In genomic region chr22:26593763-26594162, GRCh38 we compare ENCODE assay signal across 1 cellular context.
TF ChIP-seq lines count a peak whose summit lies in the region.

No MANE protein-coding gene starts in this region.

TF ChIP-seq in K562, 482 proteins besides CTCF, POLR2A, EP300 and RAD21:
- TF ChIP-seq TCF15 (CRISPR knock-in tag; IDR thresholded peaks at IDR 0.05) (no peak), ZNF79 (CRISPR knock-in tag; IDR thresholded peaks at IDR 0.05; ENCODE audit: low read depth) (no peak), ZNF639 (CRISPR knock-in tag; conservative IDR thresholded peaks at IDR 0.05 in 1 of 2, IDR thresholded peaks at IDR 0.05 in 1 of 2) (no peak), MAFG (tag; conservative IDR thresholded peaks at IDR 0.05) (no peak), FUS (optimal IDR thresholded peaks at IDR 0.05; ENCODE audit: low read depth, low read length) (no peak), HMBOX1 (IDR thresholded peaks at IDR 0.05) (no peak), MLLT1 (IDR thresholded peaks at IDR 0.05) (no peak), TAF7 (tag; IDR thresholded peaks at IDR 0.05) (no peak), PBX2 (CRISPR knock-in tag; IDR thresholded peaks at IDR 0.05; ENCODE audit: low read depth) (no peak), PBX2 (tag; conservative IDR thresholded peaks at IDR 0.05; ENCODE audit: low read depth) (no peak), RBM25 (IDR thresholded peaks at IDR 0.05; ENCODE audit: low read depth, low read length, severe bottlenecking) (peak; percentile 89), THAP12 (CRISPR knock-in tag; IDR thresholded peaks at IDR 0.05) (no peak), ADNP (tag; IDR thresholded peaks at IDR 0.05) (0 out of 2 replicates have a peak, but pooled peaks have one; percentile 28), GATAD2A (IDR thresholded peaks at IDR 0.05) (no peak), BCOR (IDR thresholded peaks at IDR 0.05) (peak; percentile 54; the same call in 1 of the 2 replicates), MTA3 (IDR thresholded peaks at IDR 0.05; ENCODE audit: borderline replicate concordance) (no peak), SRSF3 (IDR thresholded peaks at IDR 0.05; ENCODE audit: insufficient read depth, low read length) (no peak), TAL1 (IDR thresholded peaks at IDR 0.05) (no peak), U2AF2 (optimal IDR thresholded peaks at IDR 0.05; ENCODE audit: low read depth, low read length) (no peak), HEY1 (CRISPR knock-in tag; IDR thresholded peaks at IDR 0.05; ENCODE audit: borderline replicate concordance) (no peak)
